In the genomic region with DNA sequence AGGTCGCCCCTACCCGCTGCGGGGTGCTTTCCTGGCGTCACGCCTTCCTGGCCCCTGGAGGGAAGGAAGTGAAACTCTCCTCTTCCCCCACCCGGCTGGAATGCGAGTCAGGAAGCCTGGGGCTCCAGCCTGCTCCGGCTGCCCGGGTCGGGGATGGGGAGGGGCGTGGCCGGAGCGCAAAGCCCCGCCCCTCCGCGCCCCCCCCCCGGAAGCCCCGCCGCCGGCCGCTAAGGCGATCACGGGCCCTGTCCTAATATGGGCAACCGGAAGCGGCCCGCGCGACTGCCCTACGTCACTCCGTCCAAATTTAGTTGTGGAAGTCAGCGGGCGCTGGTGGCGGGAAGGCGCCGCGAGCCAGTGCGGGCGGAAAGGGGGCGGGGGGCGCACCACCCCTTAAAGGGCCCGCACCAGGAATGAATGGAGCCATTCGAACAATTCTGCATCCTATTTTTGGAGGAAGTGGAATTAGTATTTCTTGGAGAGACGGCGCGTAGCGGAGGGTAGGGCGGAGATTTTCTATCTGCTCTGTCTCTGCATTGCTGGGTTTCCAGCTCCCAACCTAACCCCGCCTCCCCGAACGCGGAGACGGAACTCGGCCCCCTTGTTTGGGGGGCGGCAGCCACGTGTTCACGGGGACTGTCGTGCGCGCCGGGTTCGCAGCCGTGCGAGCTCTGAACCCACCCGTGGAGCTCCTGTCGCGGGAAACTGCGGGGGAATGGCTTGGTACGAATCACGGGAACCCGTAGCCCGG, we compare ENCODE assay signal across 8 cellular contexts. TPM values are rescaled to one million over a fixed set of nuclear protein-coding genes. Genes with fewer than 3 reads are reported as not detected.
A peak's percentile ranks its signal among the peaks of the same experiment; 100 is the strongest.
DNase-seq lines count a peak whose midpoint lies in the region; ATAC-seq and TF ChIP-seq lines count a peak whose summit lies in the region.

No MANE protein-coding gene starts in this region.

- TF ChIP-seq CTCF in AG09319 (IDR thresholded peaks at IDR 0.05; ENCODE audit: low read depth, low read length) = peak; percentile 29

- peak overlapping the region; percentile 100 for H3K27ac Mint-ChIP-seq in activated CD4-positive, alpha-beta T cell treated with anti-CD3 and anti-CD28 coated beads, Interleukin-2, amount 10 ng/mL, durations not matched to agents 24 days and 14 days

- peak; percentile 37 for TF ChIP-seq POLR2A in GM19099 (IDR thresholded peaks at IDR 0.05; ENCODE audit: extremely low read depth, insufficient read length, low read depth)

- intact Hi-C loops in activated CD4-positive, alpha-beta T cell treated with anti-CD3 and anti-CD28 coated beads, Interleukin-2, amount 10 ng/mL, durations not matched to agents 24 days and 14 days (cut with micrococcal nuclease) = loop anchor here (1.0 to 5.0 kb wide), 6 partner anchors 15 to 929 kb away; a partner anchor contains a TSS
- intact Hi-C loops in left colon (cut with DNase I, micrococcal nuclease) = no loop called here

- ATAC-seq in HG03460 (IDR thresholded peaks at IDR 0.05; ENCODE audit: unreplicated experiment) (peak; percentile 30), left colon (peak; percentile 47)

- DNase-seq in AG09319 (ENCODE audit: extremely low read depth, low read depth) (peak; percentile 94), NCI-H526 treated with DMSO at 0.1 percent for 48 hours (lab: John Stamatoyannopoulos, UW) (peak; percentile 84), left colon (peak; percentile 98)
- peak; percentile 99 for DNase-seq in activated CD4-positive, alpha-beta T cell treated with anti-CD3 and anti-CD28 coated beads, Interleukin-2, amount 10 ng/mL, durations not matched to agents 24 days and 14 days
- DNase-seq in stimulated activated CD4-positive, alpha-beta T cell treated with anti-CD3 and anti-CD28 coated beads, Interleukin-1b, Interleukin-23, amount 100 ng/mL, for 24 hours (ENCODE audit: low read depth in 4 of 4, low spot score in 1 of 4) = peak; percentile 88 to 93 (median 90)

- H3K9me3 Mint-ChIP-seq in activated CD4-positive, alpha-beta T cell treated with anti-CD3 and anti-CD28 coated beads, Interleukin-2, amount 10 ng/mL, durations not matched to agents 24 days and 14 days = peaks cover 3% of the 10 kb centered on the region

- peaks cover 36% of the 10 kb centered on the region for H3K36me3 Mint-ChIP-seq in activated CD4-positive, alpha-beta T cell treated with anti-CD3 and anti-CD28 coated beads, Interleukin-2, amount 10 ng/mL, durations not matched to agents 24 days and 14 days (ENCODE audit: low read depth)

- H3K27me3 Mint-ChIP-seq in activated CD4-positive, alpha-beta T cell treated with anti-CD3 and anti-CD28 coated beads, Interleukin-2, amount 10 ng/mL, durations not matched to agents 24 days and 14 days = peaks cover 2% of the 10 kb centered on the region

- H3K4me3 Mint-ChIP-seq in activated CD4-positive, alpha-beta T cell treated with anti-CD3 and anti-CD28 coated beads, Interleukin-2, amount 10 ng/mL, durations not matched to agents 24 days and 14 days = peak overlapping the region; percentile 100

- H3K4me1 Mint-ChIP-seq in activated CD4-positive, alpha-beta T cell treated with anti-CD3 and anti-CD28 coated beads, Interleukin-2, amount 10 ng/mL, durations not matched to agents 24 days and 14 days = peaks cover 38% of the 10 kb centered on the region

- peak overlapping the region; percentile 98 for H3K27ac ChIP-seq in cingulate gyrus (ENCODE audit: low read depth, low read length)

RNA-seq across cellular contexts. Expression of a gene that starts 1.6 kb away (rescaled TPM):
- 161 TPM in 2 replicates for total RNA-seq in activated CD4-positive, alpha-beta T cell treated with anti-CD3 and anti-CD28 coated beads, Interleukin-2, amount 10 ng/mL, durations not matched to agents 24 days and 14 days
- total RNA-seq in left colon = 100 to 1,000 TPM; 116 to 155 TPM

RNA-seq across cellular contexts. Expression of a gene that starts 1.6 kb away (rescaled TPM):
- total RNA-seq in activated CD4-positive, alpha-beta T cell treated with anti-CD3 and anti-CD28 coated beads, Interleukin-2, amount 10 ng/mL, durations not matched to agents 24 days and 14 days = 66.2 and 73.5 TPM in 2 replicates
- 10 to 100 TPM; 48.0 to 66.0 TPM for total RNA-seq in left colon

RNA-seq across cellular contexts. Expression of a gene that starts 33.7 kb away (rescaled TPM):
- total RNA-seq in activated CD4-positive, alpha-beta T cell treated with anti-CD3 and anti-CD28 coated beads, Interleukin-2, amount 10 ng/mL, durations not matched to agents 24 days and 14 days = 118 and 121 TPM in 2 replicates
- 10 to 100 TPM; 56.1 to 67.2 TPM for total RNA-seq in left colon

RNA-seq across cellular contexts. Expression of a gene that starts 35.2 kb away (rescaled TPM):
- total RNA-seq in activated CD4-positive, alpha-beta T cell treated with anti-CD3 and anti-CD28 coated beads, Interleukin-2, amount 10 ng/mL, durations not matched to agents 24 days and 14 days = 153 and 155 TPM in 2 replicates
- 10 to 100 TPM; 22.0 to 23.6 TPM for total RNA-seq in left colon

RNA-seq across cellular contexts. Expression of a gene that starts 49.1 kb away (rescaled TPM):
- 2.1 and 2.4 TPM in 2 replicates for total RNA-seq in activated CD4-positive, alpha-beta T cell treated with anti-CD3 and anti-CD28 coated beads, Interleukin-2, amount 10 ng/mL, durations not matched to agents 24 days and 14 days
- 1 to 10 TPM; 2.0 to 4.5 TPM for total RNA-seq in left colon

Comparison
In these comparisons a context has a peak if more than half of its experiments do, and no peak if none do; other contexts are left out.
1. Peak in every context shown above with its lines: DNase-seq, ATAC-seq and H3K27ac ChIP-seq.